ENCODE assay signal across 8 cellular contexts in genomic region chr1:185646202-185646683, GRCh38.
DNase-seq lines count a peak whose midpoint lies in the region; ATAC-seq and TF ChIP-seq lines count a peak whose summit lies in the region.

No MANE protein-coding gene starts in this region.

- H3K27ac Mint-ChIP-seq in WTC11 = peak overlapping the region; percentile 100
- H3K27ac Mint-ChIP-seq in CD8-positive, alpha-beta memory T cell = peak overlapping the region in 2 of 8 donors; percentile 36 to 51

- H3K4me3 Mint-ChIP-seq in WTC11 = peak overlapping the region; percentile 54
- no peak overlapping the region for H3K4me3 Mint-ChIP-seq in CD8-positive, alpha-beta memory T cell

- H3K9me3 Mint-ChIP-seq in WTC11 = peaks cover 64% of the 10 kb centered on the region
- H3K9me3 Mint-ChIP-seq in CD8-positive, alpha-beta memory T cell = peaks cover 0 to 6% (median 3%) of the 10 kb centered on the region in 5 donors

- no peak overlapping the region for H3K27ac ChIP-seq in CD8-positive, alpha-beta memory T cell (ENCODE audit: low read depth, low read length)

- no peaks in the 10 kb centered on the region for H3K9me3 ChIP-seq in CD8-positive, alpha-beta memory T cell (ENCODE audit: low read length)

- DNase-seq in EH (ENCODE audit: low read depth) (peak; percentile 100), HuH-7.5 (ENCODE audit: low spot score) (peak; percentile 60), WTC11 (ENCODE audit: low spot score) (no peak), Right ventricle myocardium superior (no peak), pulmonary artery endothelial cell (ENCODE audit: low read depth, low spot score) (peak; percentile 96), RPMI8226 (no peak)
- no peak for DNase-seq in CD8-positive, alpha-beta memory T cell
- DNase-seq in stimulated activated CD4-positive, alpha-beta T cell treated with anti-CD3 and anti-CD28 coated beads, Interleukin-15, amount 100 ng/mL, for 24 hours = no peak

- CTCF ChIA-PET in WTC11 (lab: Charles Lee) = interaction anchor here (0.5 to 3.9 kb wide), 8 partner anchors 11 to 408 kb away, joined by 3 to 27 read pairs (median 5); no protein-coding TSS in a partner anchor
- CTCF ChIA-PET in CD8-positive, alpha-beta memory T cell (lab: Charles Lee) = interaction anchor here (0.6 kb wide), 1 partner anchor 327 kb away, joined by 4 read pairs; no protein-coding TSS in a partner anchor

- ATAC-seq in WTC11 = peak; percentile 96
- peak; percentile 94 for ATAC-seq in Right ventricle myocardium superior (ENCODE audit: poor library complexity)

- no peak for TF ChIP-seq CTCF in WTC11 (IDR thresholded peaks at IDR 0.05)

- no peaks in the 10 kb centered on the region for H3K27me3 ChIP-seq in CD8-positive, alpha-beta memory T cell (ENCODE audit: insufficient read depth, low read length, poor library complexity, severe bottlenecking)

- peaks cover 67% of the 10 kb centered on the region for H3K36me3 Mint-ChIP-seq in WTC11
- peaks cover 0 to 11% (median 4%) of the 10 kb centered on the region in 3 donors for H3K36me3 Mint-ChIP-seq in CD8-positive, alpha-beta memory T cell

- H3K27me3 Mint-ChIP-seq in WTC11 (ENCODE audit: low read depth) = peaks cover 13% of the 10 kb centered on the region
- peaks cover 0 to 4% of the 10 kb centered on the region in 2 donors for H3K27me3 Mint-ChIP-seq in CD8-positive, alpha-beta memory T cell

- no peak overlapping the region for H3K4me3 ChIP-seq in CD8-positive, alpha-beta memory T cell (ENCODE audit: low read length)

- POLR2A ChIA-PET in WTC11 (lab: Charles Lee) = interaction anchor here (0.6 to 1.6 kb wide), 3 partner anchors 232 to 331 kb away, joined by 3 to 7 read pairs (median 3); partner anchors contain the start of gene IVNS1ABP
- POLR2A ChIA-PET in CD8-positive, alpha-beta memory T cell (lab: Charles Lee) = interaction anchor here (0.6 kb wide), 1 partner anchor 464 kb away, joined by 3 read pairs; no protein-coding TSS in a partner anchor

- H3K4me1 ChIP-seq in CD8-positive, alpha-beta memory T cell (ENCODE audit: insufficient read depth, low read length) = peaks cover 25% of the 10 kb centered on the region

- no peaks in the 10 kb centered on the region for H3K36me3 ChIP-seq in CD8-positive, alpha-beta memory T cell (ENCODE audit: insufficient read depth, low read length)

- intact Hi-C loops in Right ventricle myocardium superior (cut with DNase I) = no loop called here

- peaks cover 37% of the 10 kb centered on the region for H3K4me1 Mint-ChIP-seq in WTC11
- H3K4me1 Mint-ChIP-seq in CD8-positive, alpha-beta memory T cell = peaks cover 19 to 42% (median 30%) of the 10 kb centered on the region in 3 donors

TF ChIP-seq in WTC11, 78 proteins besides CTCF, POLR2A, EP300 and RAD21:
- TF ChIP-seq TP53 (CRISPR knock-in tag; IDR thresholded peaks at IDR 0.05) = no peak
- peak; percentile 48; the same call in 1 of the 2 replicates for TF ChIP-seq TEAD4 (CRISPR knock-in tag; IDR thresholded peaks at IDR 0.05)
- TF ChIP-seq SP1 (CRISPR knock-in tag; conservative IDR thresholded peaks at IDR 0.05) = 0 out of 2 replicates have a peak, but pooled peaks have one; percentile 47
- TF ChIP-seq TEAD1 (CRISPR knock-in tag; IDR thresholded peaks at IDR 0.05) = peak; percentile 89; the same call in 1 of the 2 replicates
- 0 out of 2 replicates have a peak, but pooled peaks have one; percentile 34 for TF ChIP-seq ETV6 (CRISPR knock-in tag; IDR thresholded peaks at IDR 0.05)
- no peak for TF ChIP-seq FOXK1 (CRISPR knock-in tag; IDR thresholded peaks at IDR 0.05)
TF ChIP-seq in WTC11: peak in this region for 4.

Comparison
In these comparisons a context has a peak if more than half of its experiments do, and no peak if none do; other contexts are left out.
1. DNase-seq: peak in EH (single experiment), HuH-7.5 (single experiment) and pulmonary artery endothelial cell (single experiment); none in WTC11 (single experiment), Right ventricle myocardium superior (single experiment), CD8-positive, alpha-beta memory T cell (0 of 5), stimulated activated CD4-positive, alpha-beta T cell treated with anti-CD3 and anti-CD28 coated beads, Interleukin-15, amount 100 ng/mL, for 24 hours (single experiment) and RPMI8226 (single experiment).